ENCODE assay signal across 18 cellular contexts in the genomic region with DNA sequence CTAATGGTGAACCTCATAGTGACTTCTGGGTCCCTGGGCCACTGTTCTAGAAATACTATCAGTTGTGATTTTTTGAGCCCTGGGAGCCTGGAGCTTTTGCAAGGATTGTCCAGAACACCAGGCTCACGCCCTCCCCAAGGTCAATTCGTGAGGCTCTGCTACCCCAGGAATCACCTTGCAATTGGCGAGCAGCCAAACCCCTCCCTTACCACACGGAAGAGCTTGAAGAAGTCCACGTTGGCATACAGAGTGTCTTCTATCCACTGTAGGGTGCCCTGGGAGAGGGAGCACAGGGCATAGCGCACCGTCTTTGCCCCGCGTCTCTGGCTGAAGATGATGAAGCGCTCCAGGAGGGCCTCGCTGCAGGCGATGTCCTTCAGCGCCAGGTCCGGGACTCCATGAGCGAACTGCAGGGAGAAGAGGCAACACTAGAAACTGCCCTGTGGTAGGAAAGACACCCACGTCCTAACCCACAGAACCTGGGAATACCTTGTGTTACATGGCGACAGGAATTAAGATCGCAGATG. TPM values are rescaled to one million over a fixed set of nuclear protein-coding genes. Genes with fewer than 3 reads are reported as not detected.
"Had no signal": no experiment of that assay in that cellular context is flagged by ENCODE, and none has a peak within 500 bp of the region (broad histone marks: within the 10 kb centered on the region; RNA-seq: fewer than 3 reads in every experiment).

No MANE protein-coding gene starts in this region.

- H3K4me3 Mint-ChIP-seq: activated naive CD4-positive, alpha-beta T cell treated with anti-CD3 and anti-CD28 coated beads for 36 hours; activated T-helper 17 cell treated with anti-CD3 and anti-CD28 coated beads, Interleukin-2, amount 50 U/mL, for 72 hours; effector memory CD8-positive, alpha-beta T cell; neural progenitor cell had no signal

- H3K4me1 Mint-ChIP-seq: activated T-helper 17 cell treated with anti-CD3 and anti-CD28 coated beads, Interleukin-2, amount 50 U/mL, for 72 hours had no signal

- H3K9me3 ChIP-seq: gastrocnemius medialis, heart right ventricle, right lobe of liver, uterus had no signal

- ATAC-seq: activated T-helper 17 cell treated with anti-CD3 and anti-CD28 coated beads, Interleukin-2, amount 50 U/mL, for 72 hours; effector memory CD8-positive, alpha-beta T cell; gastrocnemius medialis; heart right ventricle; right lobe of liver; stimulated activated naive CD8-positive, alpha-beta T cell treated with anti-CD3 and anti-CD28 coated beads, Interleukin-15, Interleukin-2, amounts not matched to agents 100 U/mL and 50 U/mL, for 24 hours had no signal

- DNase-seq: activated CD4-positive, alpha-beta T cell treated with anti-CD3 and anti-CD28 coated beads, Interleukin-2, amount 50 U/mL, for 1 hour; activated CD4-positive, CD25-positive, alpha-beta regulatory T cell; activated naive CD4-positive, alpha-beta T cell treated with anti-CD3 and anti-CD28 coated beads for 36 hours; activated T-cell treated with anti-CD3 and anti-CD28 coated beads for 4 hours; caudate nucleus; effector memory CD8-positive, alpha-beta T cell; gastrocnemius medialis; heart right ventricle; right lobe of liver; stimulated activated CD4-positive, alpha-beta T cell treated with anti-CD3 and anti-CD28 coated beads, Interleukin-4, amount 100 ng/mL, for 1 hour; stimulated activated CD8-positive, alpha-beta memory T cell treated with anti-CD3 and anti-CD28 coated beads, Interleukin-4, amount 100 ng/mL, for 48 hours; stimulated activated naive CD8-positive, alpha-beta T cell treated with anti-CD3 and anti-CD28 coated beads, Interleukin-15, Interleukin-2, amounts not matched to agents 100 U/mL and 50 U/mL, for 24 hours; uterus had no signal

- H3K4me3 ChIP-seq: gastrocnemius medialis, heart right ventricle, neural progenitor cell, right lobe of liver, uterus had no signal

- H3K27me3 ChIP-seq: gastrocnemius medialis, neural progenitor cell, right lobe of liver, uterus had no signal

- H3K9me3 Mint-ChIP-seq: activated naive CD4-positive, alpha-beta T cell treated with anti-CD3 and anti-CD28 coated beads for 36 hours; activated T-helper 17 cell treated with anti-CD3 and anti-CD28 coated beads, Interleukin-2, amount 50 U/mL, for 72 hours; effector memory CD8-positive, alpha-beta T cell; neural progenitor cell had no signal

- H3K4me1 ChIP-seq: right lobe of liver had no signal

- H3K27ac ChIP-seq: epithelial cell of prostate, neural progenitor cell, right lobe of liver, uterus had no signal

- H3K36me3 ChIP-seq: gastrocnemius medialis, heart right ventricle, neural progenitor cell, right lobe of liver, uterus had no signal

- H3K27ac Mint-ChIP-seq: activated naive CD4-positive, alpha-beta T cell treated with anti-CD3 and anti-CD28 coated beads for 36 hours; activated T-helper 17 cell treated with anti-CD3 and anti-CD28 coated beads, Interleukin-2, amount 50 U/mL, for 72 hours; effector memory CD8-positive, alpha-beta T cell; neural progenitor cell had no signal

RNA-seq across cellular contexts. Expression of gene ABCA4, which starts 22.3 kb away (rescaled TPM):
- total RNA-seq: activated CD8-positive, alpha-beta memory T cell treated with anti-CD3 and anti-CD28 coated beads for 36 hours; activated T-helper 17 cell treated with anti-CD3 and anti-CD28 coated beads, Interleukin-2, amount 50 U/mL, for 72 hours; gastrocnemius medialis; T-helper 2 cell treated with Interferon-gamma antibody and Interleukin-4, amounts not matched to agents 100 ng/mL and 5 ng/mL, for 36 hours had no signal
